10 cellular contexts compared by ENCODE assay signal in the genomic region with DNA sequence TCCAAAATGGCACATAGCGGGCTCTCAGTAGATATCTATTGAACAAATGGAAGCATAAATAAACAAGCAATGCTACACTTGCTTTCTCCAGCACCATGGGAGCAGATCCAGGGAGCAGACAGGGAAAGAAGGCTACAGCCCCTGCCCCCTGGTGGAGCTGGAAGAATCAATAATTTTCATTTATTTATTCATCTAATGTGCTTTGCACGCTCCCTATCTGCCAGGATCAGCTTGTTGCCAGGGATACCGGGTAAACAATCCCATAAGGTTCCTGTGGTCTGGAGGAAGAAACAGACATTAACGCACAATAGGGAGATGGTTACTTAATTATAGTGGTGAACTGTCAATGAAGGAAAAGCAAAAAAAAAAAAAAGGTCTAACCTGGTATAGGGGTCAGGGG.
DNase-seq lines count a peak whose midpoint lies in the region; ATAC-seq and TF ChIP-seq lines count a peak whose summit lies in the region.
"Had no signal": no experiment of that assay in that cellular context is flagged by ENCODE, and none has a peak within 500 bp of the region (broad histone marks: within the 10 kb centered on the region; RNA-seq: fewer than 3 reads in every experiment).

No MANE protein-coding gene starts in this region.

- H3K4me1 ChIP-seq in Loucy (ENCODE audit: insufficient read depth, low read length, poor library complexity, severe bottlenecking) = no peaks in the 10 kb centered on the region
- H3K4me1 ChIP-seq in adipocyte (ENCODE audit: control insufficient read depth, insufficient read depth, low read length) = peaks cover 4% of the 10 kb centered on the region

- no peaks in the 10 kb centered on the region for H4K20me1 ChIP-seq in Loucy (ENCODE audit: insufficient read depth, low read length, poor library complexity, severe bottlenecking)

- no peak overlapping the region for H2AFZ ChIP-seq in Loucy (ENCODE audit: low read length)

- H3K36me3 Mint-ChIP-seq in stimulated activated memory B cell treated with anti-CD40 and anti-IgM and Interleukin-4, amounts not matched to agents 10 μg/mL and 1 μg/mL and 100 μg/mL, for 72 hours = no peaks in the 10 kb centered on the region

- H3K4me3 ChIP-seq in Loucy (ENCODE audit: low read length, poor library complexity, severe bottlenecking) = no peak overlapping the region
- H3K4me3 ChIP-seq in adipocyte (ENCODE audit: low read length) = no peak overlapping the region

- H3K79me2 ChIP-seq in Loucy (ENCODE audit: insufficient read depth, low read length) = no peaks in the 10 kb centered on the region

- no peaks in the 10 kb centered on the region for H3K9me3 ChIP-seq in Loucy (ENCODE audit: insufficient read depth, low read depth, low read length)
- H3K9me3 ChIP-seq in adipocyte (ENCODE audit: control insufficient read depth, low read length) = peaks cover 3% of the 10 kb centered on the region

- TF ChIP-seq CTCF in AG09319 (IDR thresholded peaks at IDR 0.05; ENCODE audit: low read depth, low read length) (peak; percentile 49), Loucy (conservative IDR thresholded peaks at IDR 0.05; ENCODE audit: low read length) (peak; percentile 39)

- H3K27ac Mint-ChIP-seq in stimulated activated memory B cell treated with anti-CD40 and anti-IgM and Interleukin-4, amounts not matched to agents 10 μg/mL and 1 μg/mL and 100 μg/mL, for 72 hours = no peak overlapping the region

- H3K27me3 Mint-ChIP-seq in stimulated activated memory B cell treated with anti-CD40 and anti-IgM and Interleukin-4, amounts not matched to agents 10 μg/mL and 1 μg/mL and 100 μg/mL, for 72 hours = no peaks in the 10 kb centered on the region

- H3K9me3 Mint-ChIP-seq in stimulated activated memory B cell treated with anti-CD40 and anti-IgM and Interleukin-4, amounts not matched to agents 10 μg/mL and 1 μg/mL and 100 μg/mL, for 72 hours = peaks cover under 1% of the 10 kb centered on the region

- H3K9ac ChIP-seq in Loucy (ENCODE audit: low read depth, low read length, poor library complexity, severe bottlenecking) = no peak overlapping the region
- no peak overlapping the region for H3K9ac ChIP-seq in adipocyte (ENCODE audit: low read length)

- H3K9me2 ChIP-seq in Loucy (replicated peaks; ENCODE audit: low read depth, low read length) = no peaks in the 10 kb centered on the region

- H3K36me3 ChIP-seq in Loucy (ENCODE audit: insufficient read depth, low read length) = no peaks in the 10 kb centered on the region
- H3K36me3 ChIP-seq in adipocyte (ENCODE audit: control insufficient read depth, insufficient read depth, low read length, severe bottlenecking) = no peaks in the 10 kb centered on the region

- ATAC-seq in stimulated activated memory B cell treated with anti-CD40 and anti-IgM and Interleukin-4, amounts not matched to agents 10 μg/mL and 1 μg/mL and 100 μg/mL, for 72 hours = no peak

- no peak overlapping the region for H3K4me2 ChIP-seq in Loucy (ENCODE audit: low read depth, low read length, poor library complexity, severe bottlenecking)

- no peaks in the 10 kb centered on the region for H3F3A ChIP-seq in Loucy (ENCODE audit: low read depth)

- DNase-seq in AG09319 (ENCODE audit: extremely low read depth, low read depth) (peak; percentile 49), adipocyte (ENCODE audit: low read depth) (peak; percentile 52), iPS-NIHi11 (ENCODE audit: low spot score) (peak; percentile 24), hippocampal formation (lab: John Stamatoyannopoulos, UW) (no peak), LoVo (ENCODE audit: low spot score) (no peak)
- DNase-seq in stimulated activated naive CD4-positive, alpha-beta T cell (lab: John Stamatoyannopoulos, UW) = no peak
- DNase-seq: NCI-H226; stimulated activated CD4-positive, alpha-beta T cell treated with anti-CD3 and anti-CD28 coated beads, Interleukin-2, amount 100 ng/mL, for 48 hours had no signal

- peaks cover 7% of the 10 kb centered on the region for H3K4me1 Mint-ChIP-seq in stimulated activated memory B cell treated with anti-CD40 and anti-IgM and Interleukin-4, amounts not matched to agents 10 μg/mL and 1 μg/mL and 100 μg/mL, for 72 hours

- H3K4me3 Mint-ChIP-seq in stimulated activated memory B cell treated with anti-CD40 and anti-IgM and Interleukin-4, amounts not matched to agents 10 μg/mL and 1 μg/mL and 100 μg/mL, for 72 hours = no peak overlapping the region

- H3K27me3 ChIP-seq in Loucy (ENCODE audit: insufficient read depth, low read length, poor library complexity, severe bottlenecking) (no peaks in the 10 kb centered on the region), adipocyte (replicated peaks; ENCODE audit: control insufficient read depth, insufficient read depth, low read length) (no peaks in the 10 kb centered on the region)

Comparison
In these comparisons a context has a peak if more than half of its experiments do, and no peak if none do; other contexts are left out.
1. DNase-seq: peak in AG09319 (single experiment), adipocyte (single experiment) and iPS-NIHi11 (single experiment); none in hippocampal formation (0 of 2), stimulated activated naive CD4-positive, alpha-beta T cell (0 of 6) and LoVo (single experiment).